In the genomic region with DNA sequence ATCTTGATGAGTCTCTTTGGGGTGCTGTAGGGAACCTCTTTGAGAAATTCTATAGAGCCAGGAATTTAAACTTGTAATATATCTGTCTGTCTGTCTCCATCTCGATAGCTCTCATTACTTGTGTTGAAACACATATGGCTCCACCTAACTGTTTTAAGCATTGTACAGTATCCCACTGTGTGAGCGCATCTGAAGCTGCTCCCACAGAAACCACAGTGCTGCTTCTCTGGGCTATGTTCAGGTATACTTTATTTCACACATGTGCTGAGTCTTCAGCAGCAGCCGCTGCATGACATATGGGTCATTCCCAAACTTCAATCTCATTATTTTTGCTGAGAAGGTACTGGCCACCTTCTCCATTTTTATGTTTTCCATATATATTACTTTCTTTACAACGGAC, we compare ENCODE assay signal across 18 cellular contexts.
"Had no signal": no experiment of that assay in that cellular context is flagged by ENCODE, and none has a peak within 500 bp of the region (broad histone marks: within the 10 kb centered on the region; RNA-seq: fewer than 3 reads in every experiment).

No MANE protein-coding gene starts in this region.

- H3K4me1 ChIP-seq: ascending aorta, esophagus muscularis mucosa, gastroesophageal sphincter, psoas muscle had no signal

- H3K9me3 ChIP-seq: ascending aorta, psoas muscle, testis, upper lobe of left lung had no signal

- DNase-seq: activated CD4-positive, alpha-beta T cell treated with anti-CD3 and anti-CD28 coated beads, Interleukin-2, amount 50 U/mL, for 1 hour; activated naive CD4-positive, alpha-beta T cell treated with anti-CD3 and anti-CD28 coated beads, Interleukin-2, amount 10 ng/mL, durations not matched to agents 7 days and 5 days; activated T-cell treated with anti-CD3 and anti-CD28 coated beads, Interleukin-2, amount 50 U/mL, for 1 hour; cerebellar nuclear complex; cortex of kidney; effector CD4-positive, alpha-beta T cell; heart left ventricle; left lung; psoas muscle; right cardiac atrium; T1000; testis; upper lobe of left lung had no signal

- H3K27ac Mint-ChIP-seq: activated naive CD4-positive, alpha-beta T cell treated with anti-CD3 and anti-CD28 coated beads, Interleukin-2, amount 10 ng/mL, durations not matched to agents 7 days and 5 days; mesothelial cell of epicardium had no signal

- H3K27ac ChIP-seq: ascending aorta, esophagus muscularis mucosa, gastroesophageal sphincter, heart left ventricle, psoas muscle, testis, upper lobe of left lung had no signal

- H3K4me3 ChIP-seq: ascending aorta, esophagus muscularis mucosa, gastroesophageal sphincter, heart left ventricle, left lung, psoas muscle, testis, upper lobe of left lung had no signal

- H3K36me3 ChIP-seq: ascending aorta, esophagus muscularis mucosa, gastroesophageal sphincter, heart left ventricle, upper lobe of left lung had no signal

- ATAC-seq: gastroesophageal sphincter, heart left ventricle, psoas muscle, right cardiac atrium had no signal

- H3K27me3 ChIP-seq: ascending aorta, esophagus muscularis mucosa, gastroesophageal sphincter, left lung, testis, upper lobe of left lung had no signal

- H3K4me3 Mint-ChIP-seq: activated naive CD4-positive, alpha-beta T cell treated with anti-CD3 and anti-CD28 coated beads, Interleukin-2, amount 10 ng/mL, durations not matched to agents 7 days and 5 days; mesothelial cell of epicardium; neural crest cell had no signal

- H3K4me1 Mint-ChIP-seq: neural crest cell had no signal

- H3K27me3 Mint-ChIP-seq: activated naive CD4-positive, alpha-beta T cell treated with anti-CD3 and anti-CD28 coated beads, Interleukin-2, amount 10 ng/mL, durations not matched to agents 7 days and 5 days had no signal
